23 cellular contexts compared by ENCODE assay signal in genomic region chr5:34652466-34652865, GRCh38. TPM values are rescaled to one million over a fixed set of nuclear protein-coding genes. Genes with fewer than 3 reads are reported as not detected.
DNase-seq lines count a peak whose midpoint lies in the region; ATAC-seq and TF ChIP-seq lines count a peak whose summit lies in the region.
"Had no signal": no experiment of that assay in that cellular context is flagged by ENCODE, and none has a peak within 500 bp of the region (broad histone marks: within the 10 kb centered on the region; RNA-seq: fewer than 3 reads in every experiment).

No MANE protein-coding gene starts in this region.

- in situ Hi-C loops in G401 (cut with HindIII; ENCODE audit: low sequenced_read_pairs), result no loop called here

- POLR2A ChIA-PET in CD8-positive, alpha-beta T cell (lab: Charles Lee), result no interaction called here

- peaks cover 14% of the 10 kb centered on the region for H3K4me1 Mint-ChIP-seq in neural crest cell
- peaks cover 13% of the 10 kb centered on the region for H3K4me1 Mint-ChIP-seq in CD8-positive, alpha-beta T cell (ENCODE audit: low read depth)

- intact Hi-C loops in CD8-positive, alpha-beta T cell (cut with DNase I, micrococcal nuclease), result no loop called here

- no peak overlapping the region for H3K9ac ChIP-seq in adipocyte (ENCODE audit: low read length)
- H3K9ac ChIP-seq: KMS-11 had no signal

- no peak overlapping the region for H3K27ac Mint-ChIP-seq in neural crest cell (ENCODE audit: unreplicated experiment)
- no peak overlapping the region for H3K27ac Mint-ChIP-seq in CD8-positive, alpha-beta T cell
- H3K27ac Mint-ChIP-seq: CD4-positive, alpha-beta memory T cell had no signal

- H3K4me1 ChIP-seq in adipocyte (ENCODE audit: control insufficient read depth, insufficient read depth, low read length), result peaks cover 16% of the 10 kb centered on the region
- peaks cover 7% of the 10 kb centered on the region for H3K4me1 ChIP-seq in CD8-positive, alpha-beta T cell (ENCODE audit: insufficient read depth, low read length)

- DNase-seq in G401 (ENCODE audit: low spot score) (peak; percentile 22), adipocyte (ENCODE audit: low read depth) (peak; percentile 38), fibroblast of the aortic adventitia (ENCODE audit: low read depth) (peak; percentile 28), neural crest cell (ENCODE audit: low read depth, low spot score) (no peak), pons (ENCODE audit: low spot score) (no peak)
- no peak for DNase-seq in CD8-positive, alpha-beta T cell
- DNase-seq: C1 segment of cervical spinal cord; Caco-2; CD4-positive, alpha-beta memory T cell; GDM1; H7; NCI-H1048; NCI-H1417; NCI-H1694; NCI-H2029 treated with DMSO at 0.1 percent for 48 hours; NCI-H526 treated with DMSO at 0.1 percent for 48 hours; Right ventricle myocardium superior; RPMI8226 had no signal

- H3K36me3 Mint-ChIP-seq in neural crest cell (ENCODE audit: low read depth), result no peaks in the 10 kb centered on the region
- peaks cover 4% of the 10 kb centered on the region for H3K36me3 Mint-ChIP-seq in CD8-positive, alpha-beta T cell

- H3K4me3 Mint-ChIP-seq in neural crest cell, result peak overlapping the region; percentile 50
- H3K4me3 Mint-ChIP-seq in CD8-positive, alpha-beta T cell, result no peak overlapping the region
- H3K4me3 Mint-ChIP-seq: CD4-positive, alpha-beta memory T cell had no signal

- H3K36me3 ChIP-seq in adipocyte (ENCODE audit: control insufficient read depth, insufficient read depth, low read length, severe bottlenecking), result no peaks in the 10 kb centered on the region
- H3K36me3 ChIP-seq in CD8-positive, alpha-beta T cell (ENCODE audit: insufficient read depth, low read length), result no peaks in the 10 kb centered on the region
- H3K36me3 ChIP-seq: SJSA1 had no signal

- CTCF ChIA-PET in CD8-positive, alpha-beta T cell (lab: Charles Lee), result no interaction called here

- no peak overlapping the region for H3K4me3 ChIP-seq in adipocyte (ENCODE audit: low read length)
- no peak overlapping the region for H3K4me3 ChIP-seq in fibroblast of the aortic adventitia (ENCODE audit: low read depth, low read length)
- H3K4me3 ChIP-seq in CD8-positive, alpha-beta T cell (ENCODE audit: low read depth, low read length), result no peak overlapping the region
- H3K4me3 ChIP-seq: GM12878, SJSA1 had no signal

- TF ChIP-seq CTCF in fibroblast of the aortic adventitia (IDR thresholded peaks at IDR 0.05; ENCODE audit: insufficient read depth, low read length) (no peak), neural crest cell (conservative IDR thresholded peaks at IDR 0.05) (no peak)
- TF ChIP-seq CTCF in CD8-positive, alpha-beta T cell (IDR thresholded peaks at IDR 0.05), result no peak

- peaks cover 38% of the 10 kb centered on the region for H3K27me3 Mint-ChIP-seq in neural crest cell (ENCODE audit: low read depth)
- H3K27me3 Mint-ChIP-seq in CD8-positive, alpha-beta T cell (ENCODE audit: low read depth), result peaks cover 29% of the 10 kb centered on the region

- H3K27me3 ChIP-seq in adipocyte (replicated peaks; ENCODE audit: control insufficient read depth, insufficient read depth, low read length), result no peaks in the 10 kb centered on the region
- peaks cover 3% of the 10 kb centered on the region for H3K27me3 ChIP-seq in CD8-positive, alpha-beta T cell (ENCODE audit: insufficient read depth, low read length)
- H3K27me3 ChIP-seq: SJSA1 had no signal

- ATAC-seq in GM19463 (IDR thresholded peaks at IDR 0.05; ENCODE audit: unreplicated experiment) (no peak), GM18858 (IDR thresholded peaks at IDR 0.05; ENCODE audit: unreplicated experiment) (no peak)
- no peak for ATAC-seq in CD8-positive, alpha-beta T cell
- ATAC-seq: GM12878 had no signal

- H3K9me3 Mint-ChIP-seq in neural crest cell, result no peaks in the 10 kb centered on the region
- no peaks in the 10 kb centered on the region for H3K9me3 Mint-ChIP-seq in CD8-positive, alpha-beta T cell

- no peak overlapping the region for H3K27ac ChIP-seq in CD8-positive, alpha-beta T cell (ENCODE audit: low read depth, low read length)
- H3K27ac ChIP-seq: KMS-11, SJSA1 had no signal

- H3K9me3 ChIP-seq in adipocyte (ENCODE audit: control insufficient read depth, low read length), result no peaks in the 10 kb centered on the region
- H3K9me3 ChIP-seq in CD8-positive, alpha-beta T cell (ENCODE audit: low read length), result no peaks in the 10 kb centered on the region
- H3K9me3 ChIP-seq: Caco-2, SJSA1 had no signal

RNA-seq across cellular contexts. Expression of gene RAI14, which starts 3.7 kb away (rescaled TPM):
- total RNA-seq in G401 (2014; rRNA removed; shearing (Covaris generic)), result 20.0 and 25.5 TPM in 2 replicates
- total RNA-seq in fibroblast of the aortic adventitia (ENCODE audit: low replicate concordance), result 85.9 and 100 TPM in 2 replicates
- total RNA-seq in neural crest cell, result 82.7 and 92.7 TPM in 2 replicates
- total RNA-seq in CD8-positive, alpha-beta T cell, result not detected

Comparison
In these comparisons a context has a peak if more than half of its experiments do, and no peak if none do; other contexts are left out.
1. DNase-seq: peak in G401 (single experiment), adipocyte (single experiment) and fibroblast of the aortic adventitia (single experiment); none in neural crest cell (single experiment), pons (single experiment) and CD8-positive, alpha-beta T cell (0 of 7).
2. RNA of gene RAI14, which starts 3.7 kb away (total RNA-seq): 85.9 to 100 TPM in fibroblast of the aortic adventitia, 82.7 to 92.7 TPM in neural crest cell and 20.0 to 25.5 TPM in G401; not detected in CD8-positive, alpha-beta T cell; every median in the first group is over 10 times any median in the second.